Comparison of ENCODE assay signal across 8 cellular contexts in the genomic region with DNA sequence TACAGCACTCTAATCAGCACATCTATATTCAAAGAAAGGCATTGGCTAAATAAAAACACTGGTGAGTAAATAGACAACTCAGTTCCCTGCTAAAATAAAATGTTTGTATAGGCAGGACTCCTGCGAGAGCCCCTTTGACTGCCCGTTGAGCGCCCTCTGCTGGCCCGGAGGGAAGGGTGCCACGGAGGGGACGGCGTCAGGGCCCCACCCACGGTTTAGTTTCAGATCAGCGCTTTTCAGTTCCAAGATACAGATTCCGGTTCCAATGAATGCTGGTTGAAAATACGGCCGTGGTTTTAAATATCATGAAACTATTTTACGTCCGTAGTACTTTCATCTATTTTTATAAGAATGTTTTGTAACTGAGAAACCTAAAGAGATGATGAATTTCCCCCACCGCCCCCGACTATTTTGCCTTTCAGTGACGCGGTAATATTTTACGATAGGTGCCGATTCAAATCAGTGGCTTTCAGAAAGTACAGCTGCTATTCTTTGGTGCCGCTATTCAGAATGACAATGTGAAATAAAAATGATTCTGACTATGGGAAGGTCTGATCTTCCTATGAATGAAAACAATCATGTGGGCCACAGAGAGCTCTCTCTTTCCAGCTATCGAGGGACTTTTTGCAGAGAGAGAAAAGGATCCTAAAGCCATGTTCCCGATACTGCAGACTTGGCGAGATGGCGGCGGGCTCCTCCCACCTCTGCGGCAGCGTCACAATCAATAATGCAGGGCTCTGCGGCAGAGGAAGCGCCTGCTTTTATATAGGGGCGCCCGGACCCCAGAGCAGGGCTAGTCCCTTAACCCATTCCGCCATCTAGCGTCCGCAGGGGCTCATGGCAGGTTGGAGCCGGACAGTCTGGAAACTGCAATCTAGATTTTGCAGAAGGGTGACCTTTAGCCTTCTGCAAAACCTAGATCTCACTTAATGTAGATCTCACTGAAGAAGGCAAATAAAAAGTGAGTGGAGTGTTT. TPM values are rescaled to one million over a fixed set of nuclear protein-coding genes. Genes with fewer than 3 reads are reported as not detected.
DNase-seq lines count a peak whose midpoint lies in the region; ATAC-seq and TF ChIP-seq lines count a peak whose summit lies in the region.

No MANE protein-coding gene starts in this region.

- ATAC-seq in GM21723 (IDR thresholded peaks at IDR 0.05; ENCODE audit: unreplicated experiment): peak; percentile 91
- peak; percentile 90 for ATAC-seq in PC-3
- ATAC-seq in esophagus mucosa: peak; percentile 94

- H3K9ac ChIP-seq in PC-3 (ENCODE audit: low read length): peak overlapping the region; percentile 84
- H3K9ac ChIP-seq in muscle layer of colon (ENCODE audit: low read length): peak overlapping the region; percentile 68

- peaks cover 4% of the 10 kb centered on the region for H3K36me3 Mint-ChIP-seq in activated T-cell treated with anti-CD3 and anti-CD28 coated beads, Interleukin-2, amount 50 U/mL, for 24 hours (ENCODE audit: low read depth)

- no peaks in the 10 kb centered on the region for H4K20me1 ChIP-seq in PC-3 (ENCODE audit: low read length)

- peak overlapping the region; percentile 82 for H2AFZ ChIP-seq in PC-3 (ENCODE audit: low read length)

- in situ Hi-C loops in KBM-7 (cut with MboI; ENCODE audit: low pct_unique_long_range_greater_than_20kb, low sequenced_read_pairs): no loop called here

- peak overlapping the region; percentile 83 for H3K4me2 ChIP-seq in PC-3 (ENCODE audit: low read length)

- H3K9me2 ChIP-seq in PC-3 (replicated peaks; ENCODE audit: low read length): no peaks in the 10 kb centered on the region

- no peaks in the 10 kb centered on the region for H3F3A ChIP-seq in PC-3 (ENCODE audit: low read length, unreplicated experiment)

- peak overlapping the region; percentile 99 for H3K27ac Mint-ChIP-seq in activated T-cell treated with anti-CD3 and anti-CD28 coated beads, Interleukin-2, amount 50 U/mL, for 24 hours

- intact Hi-C loops in PC-3 (cut with micrococcal nuclease): loop anchor here (1.0 to 10.0 kb wide), 5 partner anchors 33 to 559 kb away; partner anchors contain the start of gene REV3L

- H3K36me3 ChIP-seq in PC-3 (ENCODE audit: low read depth, low read length) (no peaks in the 10 kb centered on the region), muscle layer of colon (ENCODE audit: insufficient read depth, low read length) (no peaks in the 10 kb centered on the region)

- H3K4me3 Mint-ChIP-seq in activated T-cell treated with anti-CD3 and anti-CD28 coated beads, Interleukin-2, amount 50 U/mL, for 24 hours: peak overlapping the region; percentile 90

- peaks cover 25% of the 10 kb centered on the region for H3K4me1 ChIP-seq in PC-3 (ENCODE audit: insufficient read depth, low read length)
- peaks cover 22% of the 10 kb centered on the region for H3K4me1 ChIP-seq in muscle layer of colon (ENCODE audit: insufficient read depth, low read length)

- peak overlapping the region; percentile 72 for H3K4me3 ChIP-seq in PC-3 (ENCODE audit: low read length)
- H3K4me3 ChIP-seq in muscle layer of colon (ENCODE audit: low read depth in 1 of 2, low read length in 2 of 2): peak overlapping the region; percentile 22 to 91

- no peaks in the 10 kb centered on the region for H3K27me3 Mint-ChIP-seq in activated T-cell treated with anti-CD3 and anti-CD28 coated beads, Interleukin-2, amount 50 U/mL, for 24 hours

- no peaks in the 10 kb centered on the region for H3K9me3 Mint-ChIP-seq in activated T-cell treated with anti-CD3 and anti-CD28 coated beads, Interleukin-2, amount 50 U/mL, for 24 hours

- H3K27ac ChIP-seq in PC-3 (ENCODE audit: low read length) (peak overlapping the region; percentile 66), muscle layer of colon (ENCODE audit: low read depth, low read length) (peak overlapping the region; percentile 54)

- CTCF ChIA-PET in PC-3 (lab: Charles Lee): interaction anchor here (0.7 to 1.0 kb wide), 8 partner anchors 34 to 341 kb away, joined by 3 to 15 read pairs (median 5); no protein-coding TSS in a partner anchor

- H3K4me1 Mint-ChIP-seq in activated T-cell treated with anti-CD3 and anti-CD28 coated beads, Interleukin-2, amount 50 U/mL, for 24 hours (ENCODE audit: low read depth): peaks cover 59% of the 10 kb centered on the region

- no peaks in the 10 kb centered on the region for H3K27me3 ChIP-seq in PC-3 (ENCODE audit: low read length)
- H3K27me3 ChIP-seq in muscle layer of colon (ENCODE audit: control insufficient read depth in 1 of 2, insufficient read depth in 2 of 2, low read length in 2 of 2): no peaks in the 10 kb centered on the region

- no TSS peak for BruUV-seq in PC-3 (replicated peaks; lab: Mats Ljungman, UMichigan)

- POLR2A ChIA-PET in PC-3 (lab: Charles Lee; ENCODE audit: unreplicated experiment): no interaction called here

- DNase-seq in DMS153 treated with DMSO at 0.1 percent for 48 hours (lab: John Stamatoyannopoulos, UW; ENCODE audit: unreplicated experiment) (peak; percentile 92), KBM-7 (peak; percentile 90), PC-3 (peak; percentile 79)
- peak; percentile 93 for DNase-seq in activated T-cell treated with anti-CD3 and anti-CD28 coated beads, Interleukin-2, amount 50 U/mL, for 24 hours
- peak; percentile 82 to 87 for DNase-seq in stimulated activated CD8-positive, alpha-beta memory T cell treated with anti-CD3 and anti-CD28 coated beads, Interleukin-7, amount 100 ng/mL, for 1 hour (ENCODE audit: low read depth in 2 of 2)

- no peaks in the 10 kb centered on the region for H3K79me2 ChIP-seq in PC-3 (ENCODE audit: low read length)

- peak; percentile 84 for TF ChIP-seq CTCF in PC-3 (conservative IDR thresholded peaks at IDR 0.05; ENCODE audit: low read depth, low read length)

- H3K9me3 ChIP-seq in PC-3 (ENCODE audit: low read length): no peaks in the 10 kb centered on the region
- no peaks in the 10 kb centered on the region for H3K9me3 ChIP-seq in muscle layer of colon (ENCODE audit: low read length)

RNA-seq across cellular contexts. Expression of gene CCN6, which starts 10.6 kb away (rescaled TPM):
- total RNA-seq in PC-3 (2014; rRNA removed) (not detected in 2 replicates), esophagus mucosa (not detected)

RNA-seq across cellular contexts. Expression of gene TUBE1, which starts 44.0 kb away (rescaled TPM):
- total RNA-seq in PC-3 (2014; rRNA removed) (9.5 and 9.6 TPM in 2 replicates), esophagus mucosa (13.1 TPM)

RNA-seq across cellular contexts. Expression of gene FAM229B, which starts 44.1 kb away (rescaled TPM):
- total RNA-seq in PC-3 (2014; rRNA removed): 2.8 and 6.7 TPM in 2 replicates
- total RNA-seq in esophagus mucosa: 5.1 TPM

Comparison
In these comparisons a context has a peak if more than half of its experiments do, and no peak if none do; other contexts are left out.
1. Peak in every context shown above with its lines: DNase-seq, ATAC-seq, H3K4me3 ChIP-seq and H3K27ac ChIP-seq.